In the genomic region with DNA sequence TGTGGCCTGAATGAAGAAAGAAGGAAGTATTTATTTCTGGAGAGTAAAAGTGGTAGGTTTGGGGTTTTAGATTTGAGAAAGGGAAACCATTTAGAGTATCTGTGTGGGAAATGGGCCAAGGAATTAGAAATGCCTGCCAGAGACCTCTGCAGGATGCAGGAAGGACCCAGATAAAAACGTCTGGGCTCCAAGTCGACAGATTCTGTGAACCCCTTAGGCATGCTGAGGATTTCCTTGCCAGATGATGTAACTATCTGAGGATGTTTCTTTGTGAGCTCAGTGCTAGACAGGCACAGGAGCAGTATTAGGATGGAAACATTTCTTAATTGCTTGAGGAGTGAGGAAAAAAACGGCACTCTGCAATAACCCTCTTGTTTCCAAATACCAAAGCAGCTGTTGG, we compare ENCODE assay signal across 2 cellular contexts.
TF ChIP-seq lines count a peak whose summit lies in the region.

No MANE protein-coding gene starts in this region.

TF ChIP-seq in WTC11, 78 proteins besides CTCF, POLR2A, EP300 and RAD21 (continued from another document):
- TF ChIP-seq, protein P1, sequence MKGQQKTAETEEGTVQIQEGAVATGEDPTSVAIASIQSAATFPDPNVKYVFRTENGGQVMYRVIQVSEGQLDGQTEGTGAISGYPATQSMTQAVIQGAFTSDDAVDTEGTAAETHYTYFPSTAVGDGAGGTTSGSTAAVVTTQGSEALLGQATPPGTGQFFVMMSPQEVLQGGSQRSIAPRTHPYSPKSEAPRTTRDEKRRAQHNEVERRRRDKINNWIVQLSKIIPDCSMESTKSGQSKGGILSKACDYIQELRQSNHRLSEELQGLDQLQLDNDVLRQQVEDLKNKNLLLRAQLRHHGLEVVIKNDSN (CRISPR knock-in tag; IDR thresholded peaks at IDR 0.05): no peak
- TF ChIP-seq TCF7 (CRISPR knock-in tag; IDR thresholded peaks at IDR 0.05; ENCODE audit: low read depth) (no peak), OVOL2 (CRISPR knock-in tag; IDR thresholded peaks at IDR 0.05; ENCODE audit: borderline replicate concordance) (no peak), ZNF219 (CRISPR knock-in tag; IDR thresholded peaks at IDR 0.05; ENCODE audit: borderline replicate concordance) (no peak), ZNF396 (CRISPR knock-in tag; IDR thresholded peaks at IDR 0.05; ENCODE audit: borderline replicate concordance) (no peak)
- TF ChIP-seq, protein P2, sequence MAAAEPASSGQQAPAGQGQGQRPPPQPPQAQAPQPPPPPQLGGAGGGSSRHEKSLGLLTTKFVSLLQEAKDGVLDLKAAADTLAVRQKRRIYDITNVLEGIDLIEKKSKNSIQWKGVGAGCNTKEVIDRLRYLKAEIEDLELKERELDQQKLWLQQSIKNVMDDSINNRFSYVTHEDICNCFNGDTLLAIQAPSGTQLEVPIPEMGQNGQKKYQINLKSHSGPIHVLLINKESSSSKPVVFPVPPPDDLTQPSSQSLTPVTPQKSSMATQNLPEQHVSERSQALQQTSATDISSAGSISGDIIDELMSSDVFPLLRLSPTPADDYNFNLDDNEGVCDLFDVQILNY (CRISPR knock-in tag; IDR thresholded peaks at IDR 0.05): no peak
- TF ChIP-seq, protein P3, sequence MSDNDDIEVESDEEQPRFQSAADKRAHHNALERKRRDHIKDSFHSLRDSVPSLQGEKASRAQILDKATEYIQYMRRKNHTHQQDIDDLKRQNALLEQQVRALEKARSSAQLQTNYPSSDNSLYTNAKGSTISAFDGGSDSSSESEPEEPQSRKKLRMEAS (CRISPR knock-in tag; IDR thresholded peaks at IDR 0.05): no peak
- TF ChIP-seq, protein P4, sequence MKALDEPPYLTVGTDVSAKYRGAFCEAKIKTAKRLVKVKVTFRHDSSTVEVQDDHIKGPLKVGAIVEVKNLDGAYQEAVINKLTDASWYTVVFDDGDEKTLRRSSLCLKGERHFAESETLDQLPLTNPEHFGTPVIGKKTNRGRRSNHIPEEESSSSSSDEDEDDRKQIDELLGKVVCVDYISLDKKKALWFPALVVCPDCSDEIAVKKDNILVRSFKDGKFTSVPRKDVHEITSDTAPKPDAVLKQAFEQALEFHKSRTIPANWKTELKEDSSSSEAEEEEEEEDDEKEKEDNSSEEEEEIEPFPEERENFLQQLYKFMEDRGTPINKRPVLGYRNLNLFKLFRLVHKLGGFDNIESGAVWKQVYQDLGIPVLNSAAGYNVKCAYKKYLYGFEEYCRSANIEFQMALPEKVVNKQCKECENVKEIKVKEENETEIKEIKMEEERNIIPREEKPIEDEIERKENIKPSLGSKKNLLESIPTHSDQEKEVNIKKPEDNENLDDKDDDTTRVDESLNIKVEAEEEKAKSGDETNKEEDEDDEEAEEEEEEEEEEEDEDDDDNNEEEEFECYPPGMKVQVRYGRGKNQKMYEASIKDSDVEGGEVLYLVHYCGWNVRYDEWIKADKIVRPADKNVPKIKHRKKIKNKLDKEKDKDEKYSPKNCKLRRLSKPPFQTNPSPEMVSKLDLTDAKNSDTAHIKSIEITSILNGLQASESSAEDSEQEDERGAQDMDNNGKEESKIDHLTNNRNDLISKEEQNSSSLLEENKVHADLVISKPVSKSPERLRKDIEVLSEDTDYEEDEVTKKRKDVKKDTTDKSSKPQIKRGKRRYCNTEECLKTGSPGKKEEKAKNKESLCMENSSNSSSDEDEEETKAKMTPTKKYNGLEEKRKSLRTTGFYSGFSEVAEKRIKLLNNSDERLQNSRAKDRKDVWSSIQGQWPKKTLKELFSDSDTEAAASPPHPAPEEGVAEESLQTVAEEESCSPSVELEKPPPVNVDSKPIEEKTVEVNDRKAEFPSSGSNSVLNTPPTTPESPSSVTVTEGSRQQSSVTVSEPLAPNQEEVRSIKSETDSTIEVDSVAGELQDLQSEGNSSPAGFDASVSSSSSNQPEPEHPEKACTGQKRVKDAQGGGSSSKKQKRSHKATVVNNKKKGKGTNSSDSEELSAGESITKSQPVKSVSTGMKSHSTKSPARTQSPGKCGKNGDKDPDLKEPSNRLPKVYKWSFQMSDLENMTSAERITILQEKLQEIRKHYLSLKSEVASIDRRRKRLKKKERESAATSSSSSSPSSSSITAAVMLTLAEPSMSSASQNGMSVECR (CRISPR knock-in tag; IDR thresholded peaks at IDR 0.05; ENCODE audit: borderline replicate concordance): no peak
- TF ChIP-seq, protein P5, sequence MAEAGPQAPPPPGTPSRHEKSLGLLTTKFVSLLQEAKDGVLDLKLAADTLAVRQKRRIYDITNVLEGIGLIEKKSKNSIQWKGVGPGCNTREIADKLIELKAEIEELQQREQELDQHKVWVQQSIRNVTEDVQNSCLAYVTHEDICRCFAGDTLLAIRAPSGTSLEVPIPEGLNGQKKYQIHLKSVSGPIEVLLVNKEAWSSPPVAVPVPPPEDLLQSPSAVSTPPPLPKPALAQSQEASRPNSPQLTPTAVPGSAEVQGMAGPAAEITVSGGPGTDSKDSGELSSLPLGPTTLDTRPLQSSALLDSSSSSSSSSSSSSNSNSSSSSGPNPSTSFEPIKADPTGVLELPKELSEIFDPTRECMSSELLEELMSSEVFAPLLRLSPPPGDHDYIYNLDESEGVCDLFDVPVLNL (CRISPR knock-in tag; IDR thresholded peaks at IDR 0.05; ENCODE audit: borderline replicate concordance, low read depth): no peak
- TF ChIP-seq, protein P6, sequence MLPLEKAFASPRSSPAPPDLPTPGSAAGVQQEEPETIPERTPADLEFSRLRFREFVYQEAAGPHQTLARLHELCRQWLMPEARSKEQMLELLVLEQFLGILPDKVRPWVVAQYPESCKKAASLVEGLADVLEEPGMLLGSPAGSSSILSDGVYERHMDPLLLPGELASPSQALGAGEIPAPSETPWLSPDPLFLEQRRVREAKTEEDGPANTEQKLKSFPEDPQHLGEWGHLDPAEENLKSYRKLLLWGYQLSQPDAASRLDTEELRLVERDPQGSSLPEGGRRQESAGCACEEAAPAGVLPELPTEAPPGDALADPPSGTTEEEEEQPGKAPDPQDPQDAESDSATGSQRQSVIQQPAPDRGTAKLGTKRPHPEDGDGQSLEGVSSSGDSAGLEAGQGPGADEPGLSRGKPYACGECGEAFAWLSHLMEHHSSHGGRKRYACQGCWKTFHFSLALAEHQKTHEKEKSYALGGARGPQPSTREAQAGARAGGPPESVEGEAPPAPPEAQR (CRISPR knock-in tag; IDR thresholded peaks at IDR 0.05): no peak

TF ChIP-seq in SK-N-SH treated with all-trans-retinoic acid at 6 μM for 48 hours, 23 proteins besides CTCF, POLR2A, EP300 and RAD21 (continued from another document):
- TF ChIP-seq, protein P7, sequence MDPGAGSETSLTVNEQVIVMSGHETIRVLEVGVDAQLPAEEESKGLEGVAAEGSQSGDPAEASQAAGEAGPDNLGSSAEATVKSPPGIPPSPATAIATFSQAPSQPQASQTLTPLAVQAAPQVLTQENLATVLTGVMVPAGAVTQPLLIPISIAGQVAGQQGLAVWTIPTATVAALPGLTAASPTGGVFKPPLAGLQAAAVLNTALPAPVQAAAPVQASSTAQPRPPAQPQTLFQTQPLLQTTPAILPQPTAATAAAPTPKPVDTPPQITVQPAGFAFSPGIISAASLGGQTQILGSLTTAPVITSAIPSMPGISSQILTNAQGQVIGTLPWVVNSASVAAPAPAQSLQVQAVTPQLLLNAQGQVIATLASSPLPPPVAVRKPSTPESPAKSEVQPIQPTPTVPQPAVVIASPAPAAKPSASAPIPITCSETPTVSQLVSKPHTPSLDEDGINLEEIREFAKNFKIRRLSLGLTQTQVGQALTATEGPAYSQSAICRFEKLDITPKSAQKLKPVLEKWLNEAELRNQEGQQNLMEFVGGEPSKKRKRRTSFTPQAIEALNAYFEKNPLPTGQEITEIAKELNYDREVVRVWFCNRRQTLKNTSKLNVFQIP (CRISPR knock-in tag; IDR thresholded peaks at IDR 0.05; ENCODE audit: borderline replicate concordance, low read depth): no peak
- TF ChIP-seq ZFP3 (CRISPR knock-in tag; IDR thresholded peaks at IDR 0.05): no peak
